21 cellular contexts compared by ENCODE assay signal in genomic region chr2:196187898-196188458, GRCh38. TPM values are rescaled to one million over a fixed set of nuclear protein-coding genes. Genes with fewer than 3 reads are reported as not detected.
DNase-seq lines count a peak whose midpoint lies in the region; ATAC-seq, FAIRE-seq and TF ChIP-seq lines count a peak whose summit lies in the region.
"Had no signal": no experiment of that assay in that cellular context is flagged by ENCODE, and none has a peak within 500 bp of the region (broad histone marks: within the 10 kb centered on the region; RNA-seq: fewer than 3 reads in every experiment).

No MANE protein-coding gene starts in this region.

- H3K9me3 ChIP-seq in DOHH2 (ENCODE audit: control insufficient read depth, insufficient read depth, low read length) (no peaks in the 10 kb centered on the region), GM12878 (replicated peaks; ENCODE audit: control insufficient read depth, insufficient read depth, low read length) (no peaks in the 10 kb centered on the region)
- H3K9me3 ChIP-seq: ovary, right atrium auricular region, thyroid gland had no signal

- H3K9me2 ChIP-seq in DOHH2 (replicated peaks; ENCODE audit: control insufficient read depth, low read length), result no peaks in the 10 kb centered on the region

- ATAC-seq in GM18868 (IDR thresholded peaks at IDR 0.05; ENCODE audit: unreplicated experiment) (peak; percentile 75), HG02642 (IDR thresholded peaks at IDR 0.05; ENCODE audit: poor library complexity, unreplicated experiment) (peak; percentile 55), GM12878 (peak; percentile 29; the same call in 2 of the 3 replicates), HG03045 (IDR thresholded peaks at IDR 0.05; ENCODE audit: unreplicated experiment) (no peak)
- ATAC-seq: activated CD4-positive, CD25-positive, alpha-beta regulatory T cell treated with anti-CD3 and anti-CD28 coated beads, Interleukin-2, amount 50 U/mL, for 24 hours; natural killer cell treated with Interleukin-12 subunit alpha and Interleukin-12 subunit beta and Interleukin-15 and Interleukin-18, amount 100 ng/mL, for 72 hours had no signal

- H3K79me2 ChIP-seq in DOHH2 (ENCODE audit: control insufficient read depth, low read length) (no peaks in the 10 kb centered on the region), GM12878 (ENCODE audit: control insufficient read depth, insufficient read depth, low read length) (no peaks in the 10 kb centered on the region)

- no peak for TF ChIP-seq CTCF in DOHH2 (IDR thresholded peaks at IDR 0.05; ENCODE audit: low read depth, low read length, poor library complexity, severe bottlenecking)
- TF ChIP-seq CTCF in GM12878 (IDR thresholded peaks at IDR 0.05 in 2 of 3, conservative IDR thresholded peaks at IDR 0.05 in 1 of 3; ENCODE audit: control insufficient read depth in 2 of 3, extremely low read depth in 1 of 3, insufficient read depth in 1 of 3, low read depth in 3 of 3, low read length in 3 of 3), result no peak

- TF ChIP-seq RAD21 in GM12878 (IDR thresholded peaks at IDR 0.05; ENCODE audit: insufficient read depth, low read depth, low read length), result no peak

- peaks cover 76% of the 10 kb centered on the region for H3K4me1 ChIP-seq in DOHH2 (ENCODE audit: control insufficient read depth, low read length)
- peaks cover 7% of the 10 kb centered on the region for H3K4me1 ChIP-seq in GM12878 (ENCODE audit: control insufficient read depth, insufficient read depth, low read length)
- H3K4me1 ChIP-seq: right atrium auricular region, thyroid gland had no signal

- H4K20me1 ChIP-seq in DOHH2 (ENCODE audit: control insufficient read depth, insufficient read depth, low read depth, low read length) (no peaks in the 10 kb centered on the region), GM12878 (ENCODE audit: control insufficient read depth, insufficient read depth) (no peaks in the 10 kb centered on the region)

- POLR2A ChIA-PET in GM12878 (lab: Charles Lee), result interaction anchor here (0.6 to 2.1 kb wide), 5 partner anchors 10 to 88 kb away, joined by 3 to 13 read pairs (median 3); no protein-coding TSS in a partner anchor

- H3K4me3 ChIP-seq in DOHH2 (ENCODE audit: low read length) (peak overlapping the region; percentile 27), GM12878 (no peak overlapping the region)
- H3K4me3 ChIP-seq: ovary, right atrium auricular region, thyroid gland had no signal

- H2AFZ ChIP-seq in GM12878 (ENCODE audit: control insufficient read depth, low read depth, low read length), result no peak overlapping the region

- H3K9ac ChIP-seq in GM12878 (ENCODE audit: control insufficient read depth, insufficient read depth, low read length), result no peak overlapping the region

- RAD21 ChIA-PET in GM12878 (lab: Charles Lee; ENCODE audit: unreplicated experiment), result interaction anchor here (1.0 to 4.9 kb wide), 7 partner anchors 11 to 110 kb away, joined by 3 to 44 read pairs (median 6); no protein-coding TSS in a partner anchor

- no peak for TF ChIP-seq POLR2A in GM12878 (IDR thresholded peaks at IDR 0.05; ENCODE audit: low read depth, low read length)

- H3K27me3 ChIP-seq in DOHH2 (ENCODE audit: control insufficient read depth, low read length) (no peaks in the 10 kb centered on the region), GM12878 (replicated peaks in 1 of 2; ENCODE audit: control insufficient read depth in 2 of 2, insufficient read depth in 2 of 2, low read length in 1 of 2) (no peaks in the 10 kb centered on the region)
- H3K27me3 ChIP-seq: ovary, right atrium auricular region, thyroid gland had no signal

- WGBS in GM12878 (ENCODE audit: insufficient coverage, insufficient replicate concordance, low lambda C conversion rate, missing lambda C conversion rate), result 66% methylated on average over 2 of the region's 2 CpGs

- TF ChIP-seq EP300 in GM12878 (IDR thresholded peaks at IDR 0.05; ENCODE audit: borderline replicate concordance in 1 of 2, control insufficient read depth in 1 of 2, low read depth in 2 of 2, low read length in 2 of 2), result 0 out of 4 replicates have a peak, but pooled peaks of 1 of the 2 experiments have one; percentile 14

- DNase-seq in GM12878 (ENCODE audit: low read depth, low spot score), result no peak
- no peak for DNase-seq in NCI-H1930 (lab: John Stamatoyannopoulos, UW)
- DNase-seq in activated CD8-positive, alpha-beta memory T cell treated with anti-CD3 and anti-CD28 coated beads, Interleukin-2, amount 50 U/mL, for 48 hours, result no peak
- DNase-seq: activated naive CD4-positive, alpha-beta T cell treated with anti-CD3 and anti-CD28 coated beads, Interleukin-2, amount 50 U/mL, for 16 hours; DMS79; head of caudate nucleus; NCI-H1417; NCI-H2171; ovary; stimulated activated CD4-positive, alpha-beta T cell treated with anti-CD3 and anti-CD28 coated beads, Interleukin-12 subunit alpha, Interleukin-12 subunit beta, amount 100 ng/mL, for 4 hours; stimulated activated CD4-positive, alpha-beta T cell treated with anti-CD3 and anti-CD28 coated beads, Interleukin-4, amount 100 ng/mL, for 4 hours; thyroid gland had no signal

- H3K36me3 ChIP-seq in DOHH2 (ENCODE audit: control insufficient read depth, low read length) (no peaks in the 10 kb centered on the region), GM12878 (ENCODE audit: control insufficient read depth in 2 of 2, insufficient read depth in 2 of 2, low read length in 1 of 2) (no peaks in the 10 kb centered on the region)
- H3K36me3 ChIP-seq: ovary, right atrium auricular region, thyroid gland had no signal

- CTCF ChIA-PET in GM12878 (lab: Yijun Ruan, JAX), result interaction anchor here (1.0 to 2.4 kb wide), 5 partner anchors 30 to 110 kb away, joined by 3 to 8 read pairs (median 4); no protein-coding TSS in a partner anchor

- no peak for FAIRE-seq in GM12878 (lab: Jason Lieb, UNC)

- no TSS peak for BruUV-seq in GM12878 (replicated peaks; lab: Mats Ljungman, UMichigan)

- in situ Hi-C loops in GM12878 (cut with MboI), result no loop called here

- intact Hi-C loops in GM12878 (cut with micrococcal nuclease; ENCODE audit: unreplicated experiment), result no loop called here

- SMC1A ChIA-PET in GM12878 (lab: Charles Lee; ENCODE audit: uncharacterized antibody, unreplicated experiment), result interaction anchor here (0.7 to 5.4 kb wide), 13 partner anchors 8 to 88 kb away, joined by 3 to 58 read pairs (median 5); no protein-coding TSS in a partner anchor

- H3K27ac ChIP-seq in DOHH2 (ENCODE audit: low read depth, low read length) (peak overlapping the region; percentile 53), GM12878 (ENCODE audit: control insufficient read depth, insufficient read depth) (no peak overlapping the region)
- H3K27ac ChIP-seq: epithelial cell of prostate, HL-60, ovary, right atrium auricular region, thyroid gland had no signal

- peak overlapping the region; percentile 56 for H3K4me2 ChIP-seq in DOHH2 (ENCODE audit: low read length)
- H3K4me2 ChIP-seq in GM12878 (ENCODE audit: control insufficient read depth, insufficient read depth), result no peak overlapping the region

- H3F3A ChIP-seq in DOHH2 (ENCODE audit: control insufficient read depth, insufficient read depth), result peaks cover 19% of the 10 kb centered on the region

TF ChIP-seq in GM12878, 131 proteins besides CTCF, POLR2A, EP300 and RAD21 (continues in another document):
- TF ChIP-seq MEF2B (IDR thresholded peaks at IDR 0.05; ENCODE audit: partially characterized antibody, poor library complexity, severe bottlenecking), result peak; percentile 87
- no peak for TF ChIP-seq ZBTB33 (IDR thresholded peaks at IDR 0.05)
- TF ChIP-seq SRF (IDR thresholded peaks at IDR 0.05; ENCODE audit: low read depth in 2 of 2, low read length in 2 of 2), result no peak
- no peak for TF ChIP-seq PML (IDR thresholded peaks at IDR 0.05; ENCODE audit: low read length)

RNA-seq across cellular contexts. Expression of gene STK17B, which starts 16.6 kb away (rescaled TPM):
- total RNA-seq in GM12878 (2013; cell fraction: nucleolus; rRNA removed), result 287 and 297 TPM in 2 replicates
- total RNA-seq in GM12878 (2014; rRNA removed) (79.5 and 93.8 TPM in 2 replicates), GM12878 (2014; rRNA removed; fragmentation: Illumina TruSeq; extraction: Trizol) (108 and 112 TPM in 2 replicates), GM12878 (2021) (73.3 and 74.2 TPM in 2 replicates)
- polyA plus RNA-seq in GM12878 (2011; ENCODE audit: low read depth), result 16.7 TPM
- polyA plus RNA-seq in GM12878 (2011; rRNA removed) (78.5 and 140 TPM in 2 replicates), GM12878 (2014; fragmentation: Illumina TruSeq; extraction: Trizol) (55.3 and 75.5 TPM in 2 replicates), GM12878 (2014; fragmentation: Nextera tagmentation; extraction: Ambion mirVana) (10 to 100 TPM; 21.2 to 28.2 TPM), GM12878 (2014; rRNA removed) (27.6 and 35.5 TPM in 2 replicates), GM12878 (2016; fragmentation: Nextera tagmentation; extraction: Ambion mirVana) (10 to 100 TPM; 46.2 to 52.1 TPM)
- polyA plus RNA-seq in GM12878 (2011; cell fraction: cytosol; rRNA removed), result 21.6 and 28.7 TPM in 2 replicates
- polyA plus RNA-seq in GM12878 (2011; cell fraction: nucleus; rRNA removed), result 22.5 and 24.8 TPM in 2 replicates
- 34.8 and 37.2 TPM in 2 replicates for polyA plus RNA-seq in GM12878 (2012)
- polyA minus RNA-seq in GM12878 (2011; rRNA and poly(A)+ RNA removed), result 64.3 and 113 TPM in 2 replicates
- 42.9 and 44.6 TPM in 2 replicates for polyA minus RNA-seq in GM12878 (2011; cell fraction: cytosol; rRNA and poly(A)+ RNA removed)
- 38.0 and 57.0 TPM in 2 replicates for polyA minus RNA-seq in GM12878 (2011; cell fraction: nucleus; rRNA and poly(A)+ RNA removed)
